In genomic region chr10:23630880-23631279, GRCh38 we compare ENCODE assay signal across 29 cellular contexts.
DNase-seq lines count a peak whose midpoint lies in the region; ATAC-seq, FAIRE-seq and TF ChIP-seq lines count a peak whose summit lies in the region.
"Had no signal": no experiment of that assay in that cellular context is flagged by ENCODE, and none has a peak within 500 bp of the region (broad histone marks: within the 10 kb centered on the region; RNA-seq: fewer than 3 reads in every experiment).

No MANE protein-coding gene starts in this region.

- H3K79me1 ChIP-seq in H1 (ENCODE audit: low read depth, low read length): no peaks in the 10 kb centered on the region
- no peaks in the 10 kb centered on the region for H3K79me1 ChIP-seq in mesendoderm (ENCODE audit: low read length)

- H2BK12ac ChIP-seq in H1 (ENCODE audit: low read depth, low read length): no peak overlapping the region

- H3K56ac ChIP-seq in H1 (replicated peaks; ENCODE audit: insufficient read length, low read depth, low read length): no peak overlapping the region
- no peak overlapping the region for H3K56ac ChIP-seq in mesendoderm (ENCODE audit: low read length)

- H3K23ac ChIP-seq in H1 (ENCODE audit: insufficient read length) (no peak overlapping the region), mesendoderm (ENCODE audit: low read length) (no peak overlapping the region)

- no peak overlapping the region for H3K4ac ChIP-seq in H1 (replicated peaks; ENCODE audit: insufficient read length, low read depth, low read length)
- H3K4ac ChIP-seq in mesendoderm (ENCODE audit: low read depth, low read length): no peak overlapping the region

- H3K4me2 ChIP-seq in H1 (ENCODE audit: insufficient read depth in 1 of 2, low read depth in 2 of 2, low read length in 2 of 2): no peak overlapping the region
- no peak overlapping the region for H3K4me2 ChIP-seq in mesendoderm (ENCODE audit: low read length)

- no peak overlapping the region for H3K27ac Mint-ChIP-seq in HFFc6
- H3K27ac Mint-ChIP-seq: activated CD4-positive, alpha-beta memory T cell treated with anti-CD3 and anti-CD28 coated beads for 36 hours; activated T-helper 1 cell treated with anti-CD3 and anti-CD28 coated beads, Interleukin-12 subunit alpha, Interleukin-12 subunit beta, Interleukin-2, Interleukin-4 antibody, amounts not matched to agents 30 ng/mL and 10 ng/mL and 1 ng/mL, durations not matched to agents 14 hours and 24 hours and 36 hours; CD4-positive, CD25-positive, alpha-beta regulatory T cell; dendritic cell treated with granulocyte-macrophage colony-stimulating factor and Interleukin-4, amounts not matched to agents 40 ng/mL and 50 ng/mL, for 4 days; endodermal cell had no signal

- TF ChIP-seq POLR2A in H1 (IDR thresholded peaks at IDR 0.05; ENCODE audit: control extremely low read depth in 1 of 2, low read depth in 2 of 2, low read length in 2 of 2): no peak

- TF ChIP-seq RAD21 in H1 (IDR thresholded peaks at IDR 0.05 in 1 of 2, conservative IDR thresholded peaks at IDR 0.05 in 1 of 2; ENCODE audit: low read depth in 2 of 2, low read length in 2 of 2): no peak

- no peaks in the 10 kb centered on the region for H3K9me3 ChIP-seq in H1 (ENCODE audit: insufficient read depth in 2 of 2, low read depth in 1 of 2, low read length in 1 of 2)
- H3K9me3 ChIP-seq in SJCRH30 (replicated peaks): no peaks in the 10 kb centered on the region
- H3K9me3 ChIP-seq: body of pancreas, gastrocnemius medialis, right lobe of liver had no signal

- H3K4me1 Mint-ChIP-seq in HFFc6 (ENCODE audit: low read depth): no peaks in the 10 kb centered on the region
- H3K4me1 Mint-ChIP-seq: CD4-positive, CD25-positive, alpha-beta regulatory T cell; central memory CD8-positive, alpha-beta T cell had no signal

- no peaks in the 10 kb centered on the region for H3K27me3 Mint-ChIP-seq in HFFc6 (ENCODE audit: insufficient read depth)

- H2AK5ac ChIP-seq in H1 (ENCODE audit: low read depth, low read length) (no peak overlapping the region), mesendoderm (ENCODE audit: low read length) (no peak overlapping the region)

- H2BK15ac ChIP-seq in H1 (ENCODE audit: low read length) (no peak overlapping the region), mesendoderm (replicated peaks; ENCODE audit: low read depth) (no peak overlapping the region)

- POLR2A ChIA-PET in H1 (lab: Charles Lee; ENCODE audit: partially characterized antibody): interaction anchor here (1.0 kb wide), 1 partner anchor 10 kb away, joined by 3 read pairs; no protein-coding TSS in a partner anchor

- H3K9me3 Mint-ChIP-seq in HFFc6: peaks cover 42% of the 10 kb centered on the region
- H3K9me3 Mint-ChIP-seq: activated T-helper 1 cell treated with anti-CD3 and anti-CD28 coated beads, Interleukin-12 subunit alpha, Interleukin-12 subunit beta, Interleukin-2, Interleukin-4 antibody, amounts not matched to agents 30 ng/mL and 10 ng/mL and 1 ng/mL, durations not matched to agents 14 hours and 24 hours and 36 hours; dendritic cell treated with granulocyte-macrophage colony-stimulating factor and Interleukin-4, amounts not matched to agents 40 ng/mL and 50 ng/mL, for 4 days had no signal

- no peak overlapping the region for H2BK20ac ChIP-seq in H1 (ENCODE audit: low read length)

- H4K5ac ChIP-seq in H1 (ENCODE audit: insufficient read length, low read depth, low read length): no peak overlapping the region
- H4K5ac ChIP-seq in mesendoderm (ENCODE audit: low read length): no peak overlapping the region

- no peaks in the 10 kb centered on the region for H3K36me3 Mint-ChIP-seq in HFFc6 (ENCODE audit: low read depth)
- H3K36me3 Mint-ChIP-seq: activated CD4-positive, alpha-beta memory T cell treated with anti-CD3 and anti-CD28 coated beads for 36 hours; CD4-positive, CD25-positive, alpha-beta regulatory T cell had no signal

- no peak for TF ChIP-seq EP300 in H1 (IDR thresholded peaks at IDR 0.05; ENCODE audit: borderline replicate concordance in 1 of 2, low read depth in 2 of 2, low read length in 2 of 2)

- H3K9ac ChIP-seq in H1 (replicated peaks in 1 of 4; ENCODE audit: extremely low read depth in 1 of 4, low read depth in 3 of 4, low read length in 3 of 4): no peak overlapping the region
- no peak overlapping the region for H3K9ac ChIP-seq in mesendoderm (ENCODE audit: low read length)

- H2BK120ac ChIP-seq in H1 (replicated peaks; ENCODE audit: low read depth, low read length): no peak overlapping the region
- no peak overlapping the region for H2BK120ac ChIP-seq in mesendoderm (ENCODE audit: low read depth, low read length)

- no peak overlapping the region for H3K4me3 ChIP-seq in H1 (ENCODE audit: extremely low read depth in 1 of 4, insufficient read depth in 2 of 4, low read depth in 3 of 4, low read length in 4 of 4)
- no peak overlapping the region for H3K4me3 ChIP-seq in mesendoderm (ENCODE audit: low read length)
- H3K4me3 ChIP-seq in SJCRH30: no peak overlapping the region
- H3K4me3 ChIP-seq: body of pancreas, gastrocnemius medialis, right lobe of liver, stomach had no signal

- H3K36me3 ChIP-seq in H1 (ENCODE audit: control insufficient read depth in 2 of 4, insufficient read depth in 4 of 4, low read length in 3 of 4) (no peaks in the 10 kb centered on the region), mesendoderm (ENCODE audit: control insufficient read depth, insufficient read depth, low read length) (no peaks in the 10 kb centered on the region), SJCRH30 (no peaks in the 10 kb centered on the region)
- H3K36me3 ChIP-seq: gastrocnemius medialis, right lobe of liver, stomach had no signal

- H3K14ac ChIP-seq in H1 (ENCODE audit: insufficient read length): no peak overlapping the region

- H4K8ac ChIP-seq in H1 (ENCODE audit: extremely low read depth, insufficient read depth, low read length) (no peak overlapping the region), mesendoderm (ENCODE audit: low read depth, low read length) (no peak overlapping the region)

- FAIRE-seq in H1 (lab: Jason Lieb, UNC): peak; percentile 28
- no peak for FAIRE-seq in HTR-8/SVneo (lab: Jason Lieb, UNC)

- H3K27me3 ChIP-seq in H1 (replicated peaks in 1 of 4; ENCODE audit: control insufficient read depth in 3 of 4, extremely low read depth in 1 of 4, insufficient read depth in 3 of 4, low read length in 3 of 4): no peaks in the 10 kb centered on the region
- H3K27me3 ChIP-seq in mesendoderm (ENCODE audit: insufficient read depth, low read length, poor library complexity): no peaks in the 10 kb centered on the region
- no peaks in the 10 kb centered on the region for H3K27me3 ChIP-seq in SJCRH30
- H3K27me3 ChIP-seq: body of pancreas, gastrocnemius medialis, right lobe of liver, stomach had no signal

- DNase-seq in HFFc6 (peak; percentile 1), H1 (ENCODE audit: low read depth in 1 of 2, low spot score in 2 of 2) (no peak), mesendoderm (peak; percentile 45), HTR-8/SVneo (ENCODE audit: insufficient read length, low spot score) (no peak), NCI-H69 (lab: John Stamatoyannopoulos, UW) (no peak), SJCRH30 (no peak)
- DNase-seq: activated CD4-positive, alpha-beta memory T cell treated with anti-CD3 and anti-CD28 coated beads for 36 hours; activated CD8-positive, alpha-beta memory T cell treated with anti-CD3 and anti-CD28 coated beads, Interleukin-2, amount 50 U/mL, for 4 hours; activated naive CD4-positive, alpha-beta T cell treated with Interleukin-2 at 50 U/mL for 16 hours; body of pancreas; CD4-positive, CD25-positive, alpha-beta regulatory T cell; DND-41; endodermal cell; gastrocnemius medialis; GOT3; left cardiac atrium; mammary epithelial cell; NCI-H146; NCI-H446; NCI-H82; right lobe of liver; stimulated activated CD4-positive, alpha-beta T cell treated with anti-CD3 and anti-CD28 coated beads, Interleukin-4, amount 100 ng/mL, for 1 hour; stomach had no signal

- 63% methylated on average over 3 of the region's 3 CpGs; no CpG with 5 or more reads in 1 of the 2 experiments for WGBS in H1 (ENCODE audit: extremely low coverage in 1 of 2, insufficient coverage in 1 of 2, insufficient read length in 1 of 2, insufficient replicate concordance in 2 of 2, low coverage in 1 of 2, low lambda C conversion rate in 2 of 2, missing lambda C conversion rate in 1 of 2), 2 experiments
- WGBS in mesendoderm (ENCODE audit: extremely low coverage, insufficient coverage, low lambda C conversion rate): no CpG with 5 or more reads among the region's 3 CpGs

- H3K27ac ChIP-seq in H1 (ENCODE audit: low read depth, low read length) (no peak overlapping the region), mesendoderm (ENCODE audit: low read depth, low read length) (no peak overlapping the region), SJCRH30 (no peak overlapping the region)
- H3K27ac ChIP-seq: body of pancreas, gastrocnemius medialis, right lobe of liver, stomach had no signal

- CTCF ChIA-PET in H1 (lab: Charles Lee; ENCODE audit: partially characterized antibody): interaction anchor here (0.7 to 1.7 kb wide), 6 partner anchors 10 to 469 kb away, joined by 3 to 5 read pairs (median 4); no protein-coding TSS in a partner anchor

- no peak for ATAC-seq in GM18498 (IDR thresholded peaks at IDR 0.05; ENCODE audit: unreplicated experiment)
- ATAC-seq: body of pancreas, esophagus mucosa, gastrocnemius medialis, left cardiac atrium, right lobe of liver had no signal

- H3K79me2 ChIP-seq in H1 (ENCODE audit: control insufficient read depth in 1 of 2, insufficient read depth in 2 of 2, low read length in 2 of 2) (no peaks in the 10 kb centered on the region), mesendoderm (ENCODE audit: control insufficient read depth, insufficient read depth, low read length) (no peaks in the 10 kb centered on the region)

- H4K20me1 ChIP-seq in H1 (replicated peaks in 1 of 2; ENCODE audit: control insufficient read depth in 1 of 2, insufficient read depth in 2 of 2, low read length in 2 of 2): no peaks in the 10 kb centered on the region

- no peaks in the 10 kb centered on the region for H3K23me2 ChIP-seq in H1 (ENCODE audit: low read depth, low read length)

- no peak overlapping the region for H3K18ac ChIP-seq in H1 (ENCODE audit: extremely low read depth, low read length)
- H3K18ac ChIP-seq in mesendoderm (ENCODE audit: low read length): no peak overlapping the region

- no peak overlapping the region for H4K91ac ChIP-seq in H1 (replicated peaks; ENCODE audit: insufficient read length, low read length)

- no peak for TF ChIP-seq CTCF in HFFc6 (IDR thresholded peaks at IDR 0.05)
- TF ChIP-seq CTCF in H1 (IDR thresholded peaks at IDR 0.05; ENCODE audit: control extremely low read depth in 1 of 3, insufficient read depth in 1 of 3, low read depth in 1 of 3, low read length in 3 of 3): no peak

- H2BK5ac ChIP-seq in H1 (ENCODE audit: low read depth, low read length) (no peak overlapping the region), mesendoderm (ENCODE audit: low read length) (no peak overlapping the region)

- no peak overlapping the region for H3K4me3 Mint-ChIP-seq in HFFc6
- H3K4me3 Mint-ChIP-seq: activated CD4-positive, alpha-beta memory T cell treated with anti-CD3 and anti-CD28 coated beads for 36 hours; activated T-helper 1 cell treated with anti-CD3 and anti-CD28 coated beads, Interleukin-12 subunit alpha, Interleukin-12 subunit beta, Interleukin-2, Interleukin-4 antibody, amounts not matched to agents 30 ng/mL and 10 ng/mL and 1 ng/mL, durations not matched to agents 14 hours and 24 hours and 36 hours; CD4-positive, CD25-positive, alpha-beta regulatory T cell; central memory CD8-positive, alpha-beta T cell; dendritic cell treated with granulocyte-macrophage colony-stimulating factor and Interleukin-4, amounts not matched to agents 40 ng/mL and 50 ng/mL, for 4 days; endodermal cell; neural crest cell had no signal

- H2AFZ ChIP-seq in H1 (ENCODE audit: low read length): 0 out of 2 replicates have a peak overlapping the region, but pooled peaks have one; percentile 3

- H3K4me1 ChIP-seq in H1 (replicated peaks in 1 of 4; ENCODE audit: control insufficient read depth in 3 of 4, insufficient read depth in 4 of 4, low read length in 3 of 4) (no peaks in the 10 kb centered on the region; a peak in 2 of 7 replicates), mesendoderm (ENCODE audit: control insufficient read depth, low read depth, low read length) (no peaks in the 10 kb centered on the region), SJCRH30 (no peaks in the 10 kb centered on the region)
- H3K4me1 ChIP-seq: body of pancreas, gastrocnemius medialis, right lobe of liver, stomach had no signal

Comparison
In these comparisons a context has a peak if more than half of its experiments do, and no peak if none do; other contexts are left out.
1. DNase-seq: peak in HFFc6 (single experiment) and mesendoderm (single experiment); none in H1 (0 of 2), HTR-8/SVneo (single experiment), NCI-H69 (single experiment) and SJCRH30 (0 of 2).